ENCODE assay signal across 1 cellular context in genomic region chr12:14267724-14268123, GRCh38.
TF ChIP-seq lines count a peak whose summit lies in the region.

No MANE protein-coding gene starts in this region.

TF ChIP-seq in H1, 55 proteins besides CTCF, POLR2A, EP300 and RAD21 (continued from another document):
- no peak for TF ChIP-seq E2F6 (IDR thresholded peaks at IDR 0.05)
- TF ChIP-seq TBP (IDR thresholded peaks at IDR 0.05; ENCODE audit: low read depth, low read length): no peak
- TF ChIP-seq RXRA (IDR thresholded peaks at IDR 0.05; ENCODE audit: insufficient read depth, low read depth, low read length): no peak
- no peak for TF ChIP-seq JUND (IDR thresholded peaks at IDR 0.05; ENCODE audit: low read length)
- TF ChIP-seq CREB1 (IDR thresholded peaks at IDR 0.05): no peak
- TF ChIP-seq USF2 (IDR thresholded peaks at IDR 0.05; ENCODE audit: low read length): no peak
- no peak for TF ChIP-seq POLR2AphosphoS5 (IDR thresholded peaks at IDR 0.05; ENCODE audit: low read depth, low read length)
